In genomic region chr1:150981177-150981804, GRCh38 we compare ENCODE assay signal across 6 cellular contexts. TPM values are rescaled to one million over a fixed set of nuclear protein-coding genes. Genes with fewer than 3 reads are reported as not detected.
A peak's percentile ranks its signal among the peaks of the same experiment; 100 is the strongest.
DNase-seq lines count a peak whose midpoint lies in the region; ATAC-seq, FAIRE-seq and TF ChIP-seq lines count a peak whose summit lies in the region.

No MANE protein-coding gene starts in this region.

- TF ChIP-seq EP300 in A549 (IDR thresholded peaks at IDR 0.05) = no peak

- no peak for TF ChIP-seq RAD21 in A549 (conservative IDR thresholded peaks at IDR 0.05 in 1 of 2, IDR thresholded peaks at IDR 0.05 in 1 of 2)

- CTCF ChIA-PET in A549 (lab: Yijun Ruan, JAX) = interaction anchor here (0.6 to 26.8 kb wide), 15 partner anchors 11 to 931 kb away, joined by 3 to 586 read pairs (median 4); partner anchors contain the start of genes CDC42SE1, MINDY1 and SETDB1

- no peak overlapping the region for H3K4me3 ChIP-seq in A549
- no peak overlapping the region for H3K4me3 ChIP-seq in MM.1S (ENCODE audit: low read length)

- peak overlapping the region; percentile 19 for H2AFZ ChIP-seq in MM.1S (ENCODE audit: low read length)

- H3K36me3 ChIP-seq in MM.1S (replicated peaks; ENCODE audit: insufficient read depth, low read length) = no peaks in the 10 kb centered on the region

- H3K4me2 ChIP-seq in A549 = peak overlapping the region; percentile 53
- no peak overlapping the region for H3K4me2 ChIP-seq in MM.1S (ENCODE audit: low read depth, low read length)

- POLR2A ChIA-PET in A549 (lab: Yijun Ruan, JAX) = interaction anchor here (0.7 to 0.9 kb wide), 2 partner anchors 26 to 402 kb away, joined by 3 read pairs; partner anchors contain the start of gene MCL1

- no peaks in the 10 kb centered on the region for H4K20me1 ChIP-seq in MM.1S (ENCODE audit: insufficient read depth, low read length)

- H3K27ac ChIP-seq in A549 = peak overlapping the region; percentile 57 to 81
- peak overlapping the region; percentile 1; the same call in 1 of the 2 replicates for H3K27ac ChIP-seq in MM.1S (ENCODE audit: low read length)

- H3K9ac ChIP-seq in MM.1S (ENCODE audit: low read length) = no peak overlapping the region

- H3K4me1 ChIP-seq in A549 (peaks cover 49% of the 10 kb centered on the region), MM.1S (ENCODE audit: low read length) (peaks cover 30% of the 10 kb centered on the region)

- no peaks in the 10 kb centered on the region for H3K27me3 ChIP-seq in MM.1S (replicated peaks; ENCODE audit: insufficient read depth, low read length)

- no peaks in the 10 kb centered on the region for H3K79me2 ChIP-seq in MM.1S (ENCODE audit: low read length)

- no peaks in the 10 kb centered on the region for H3K9me2 ChIP-seq in MM.1S (replicated peaks; ENCODE audit: insufficient read depth, low read length)

- TF ChIP-seq POLR2A in A549 (IDR thresholded peaks at IDR 0.05; ENCODE audit: low read length) = no peak

- DNase-seq in A549 (ENCODE audit: low read depth in 1 of 2, low spot score in 1 of 2) (no peak), MM.1S (no peak), ecto neural progenitor cell (ENCODE audit: low spot score) (peak; percentile 73), NOMO-1 treated with DMSO at 0.1 percent for 48 hours (lab: John Stamatoyannopoulos, UW; ENCODE audit: unreplicated experiment) (no peak), T-helper 2 cell (no peak)

- no peak for TF ChIP-seq CTCF in A549 (IDR thresholded peaks at IDR 0.05)
- TF ChIP-seq CTCF in MM.1S (IDR thresholded peaks at IDR 0.05; ENCODE audit: low read length) = no peak

- peak; percentile 19 to 30; a peak in 3 of 6 replicates for ATAC-seq in A549
- ATAC-seq in GM19452 (IDR thresholded peaks at IDR 0.05; ENCODE audit: unreplicated experiment) = no peak

- no peak for FAIRE-seq in A549 (lab: Jason Lieb, UNC)

- H3F3A ChIP-seq in MM.1S (ENCODE audit: insufficient read depth, low read length) = peaks cover 8% of the 10 kb centered on the region; the same call in 1 of the 2 replicates

- H3K9me3 ChIP-seq in A549 (no peaks in the 10 kb centered on the region), MM.1S (replicated peaks; ENCODE audit: insufficient read depth, low read length) (no peaks in the 10 kb centered on the region)

- 76% methylated on average over 6 of the region's 6 CpGs for WGBS in A549 (ENCODE audit: missing lambda C conversion rate)

TF ChIP-seq in A549, 52 proteins besides CTCF, POLR2A, EP300 and RAD21:
- no peak for TF ChIP-seq EHMT2 (IDR thresholded peaks at IDR 0.05; ENCODE audit: low read depth)

RNA-seq across cellular contexts. Expression of gene ANXA9, which starts 0.8 kb away (rescaled TPM):
- polyA plus RNA-seq in A549 (2011; rRNA removed) (2.2 and 3.3 TPM in 2 replicates), A549 (2017; fragmentation: RNase III; extraction: RNeasy Plus Mini Kit Qiagen cat#74134 plus additional on column Dnase treatment) (1.5 to 2.1 TPM (median 1.7 TPM) in 3 replicates)
- polyA plus RNA-seq in A549 (2012; cell fraction: cytosol; rRNA removed) = 1.1 and 1.6 TPM in 2 replicates
- 2.3 and 2.7 TPM in 2 replicates for polyA plus RNA-seq in A549 (2012; cell fraction: nucleus; rRNA removed)
- polyA minus RNA-seq in A549 (2011; rRNA and poly(A)+ RNA removed) = 6.1 and 7.8 TPM in 2 replicates

RNA-seq across cellular contexts. Expression of gene CERS2, which starts 6.7 kb away (rescaled TPM):
- polyA plus RNA-seq in A549 (2011; rRNA removed) = 356 and 395 TPM in 2 replicates
- polyA plus RNA-seq in A549 (2012; cell fraction: cytosol; rRNA removed) = 144 and 210 TPM in 2 replicates
- 118 and 122 TPM in 2 replicates for polyA plus RNA-seq in A549 (2012; cell fraction: nucleus; rRNA removed)
- polyA plus RNA-seq in A549 (2017; fragmentation: RNase III; extraction: RNeasy Plus Mini Kit Qiagen cat#74134 plus additional on column Dnase treatment) = 183 to 196 TPM (median 196 TPM) in 3 replicates
- 275 and 350 TPM in 2 replicates for polyA minus RNA-seq in A549 (2011; rRNA and poly(A)+ RNA removed)

RNA-seq across cellular contexts. Expression of gene MINDY1, which starts 25.4 kb away (rescaled TPM):
- polyA plus RNA-seq in A549 (2011; rRNA removed) (5.2 and 7.9 TPM in 2 replicates), A549 (2017; fragmentation: RNase III; extraction: RNeasy Plus Mini Kit Qiagen cat#74134 plus additional on column Dnase treatment) (4.0 to 4.8 TPM (median 4.8 TPM) in 3 replicates)
- 3.0 and 3.8 TPM in 2 replicates for polyA plus RNA-seq in A549 (2012; cell fraction: cytosol; rRNA removed)
- polyA plus RNA-seq in A549 (2012; cell fraction: nucleus; rRNA removed) = 7.3 and 8.9 TPM in 2 replicates
- polyA minus RNA-seq in A549 (2011; rRNA and poly(A)+ RNA removed) = 10.1 and 10.7 TPM in 2 replicates

RNA-seq across cellular contexts. Expression of gene PRUNE1, which starts 27.0 kb away (rescaled TPM):
- polyA plus RNA-seq in A549 (2011; rRNA removed) = 27.0 and 27.5 TPM in 2 replicates
- 10.9 and 12.7 TPM in 2 replicates for polyA plus RNA-seq in A549 (2012; cell fraction: cytosol; rRNA removed)
- polyA plus RNA-seq in A549 (2012; cell fraction: nucleus; rRNA removed) = 7.7 and 9.5 TPM in 2 replicates
- 11.1 to 11.9 TPM (median 11.1 TPM) in 3 replicates for polyA plus RNA-seq in A549 (2017; fragmentation: RNase III; extraction: RNeasy Plus Mini Kit Qiagen cat#74134 plus additional on column Dnase treatment)
- 21.1 and 21.7 TPM in 2 replicates for polyA minus RNA-seq in A549 (2011; rRNA and poly(A)+ RNA removed)

RNA-seq across cellular contexts. Expression of gene BNIPL, which starts 55.1 kb away (rescaled TPM):
- 0.30 and 0.38 TPM in 2 replicates for polyA plus RNA-seq in A549 (2011; rRNA removed)
- 0.12 and 0.17 TPM in 2 replicates for polyA plus RNA-seq in A549 (2012; cell fraction: cytosol; rRNA removed)
- 0.47 and 0.78 TPM in 2 replicates for polyA plus RNA-seq in A549 (2012; cell fraction: nucleus; rRNA removed)
- 0.22 to 0.51 TPM (median 0.28 TPM) in 3 replicates for polyA plus RNA-seq in A549 (2017; fragmentation: RNase III; extraction: RNeasy Plus Mini Kit Qiagen cat#74134 plus additional on column Dnase treatment)
- 0.21 and 0.24 TPM in 2 replicates for polyA minus RNA-seq in A549 (2011; rRNA and poly(A)+ RNA removed)
